In the genomic region with DNA sequence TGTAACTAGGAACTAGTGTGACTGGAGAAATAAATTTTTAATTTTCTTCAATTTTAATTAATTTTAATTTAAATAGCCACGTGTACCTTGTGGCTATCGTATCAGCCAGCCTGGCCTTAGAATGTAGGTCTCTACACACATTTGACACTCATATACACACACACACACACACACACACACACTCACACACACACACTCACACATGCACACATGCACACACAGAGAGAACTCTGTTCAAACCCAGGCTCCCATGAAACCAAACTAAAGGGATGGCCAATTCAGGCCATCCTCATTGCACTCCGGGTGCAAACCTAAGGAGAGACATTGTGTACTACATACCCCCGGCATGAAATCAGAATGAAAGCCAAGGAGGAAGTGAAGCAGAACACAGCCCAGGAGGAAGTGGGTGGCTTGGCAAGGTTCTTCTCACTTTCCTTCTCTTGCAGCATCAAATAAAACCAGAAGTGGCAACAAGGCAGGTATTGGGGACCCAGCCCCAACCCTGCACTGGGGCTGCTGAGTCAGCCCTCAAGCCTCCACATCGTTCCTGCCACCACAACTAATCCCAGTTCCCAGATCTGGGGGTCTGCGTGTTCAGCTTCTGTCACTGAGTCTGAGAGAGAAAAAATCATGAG, we compare ENCODE assay signal across 10 cellular contexts. TPM values are rescaled to one million over a fixed set of nuclear protein-coding genes. Genes with fewer than 3 reads are reported as not detected.
A peak's percentile ranks its signal among the peaks of the same experiment; 100 is the strongest.
DNase-seq lines count a peak whose midpoint lies in the region; ATAC-seq, FAIRE-seq and TF ChIP-seq lines count a peak whose summit lies in the region.
"Had no signal": no experiment of that assay in that cellular context is flagged by ENCODE, and none has a peak within 500 bp of the region (broad histone marks: within the 10 kb centered on the region; RNA-seq: fewer than 3 reads in every experiment).

No MANE protein-coding gene starts in this region.

- no peaks in the 10 kb centered on the region for H3K36me3 ChIP-seq in Karpas-422 (ENCODE audit: insufficient read depth, low read length)
- no peaks in the 10 kb centered on the region for H3K36me3 ChIP-seq in A673 (ENCODE audit: insufficient read depth, low read length, poor library complexity, severe bottlenecking)
- H3K36me3 ChIP-seq: adrenal gland, tibial nerve had no signal

- H3K4me2 ChIP-seq in Karpas-422 (ENCODE audit: low read depth, low read length, poor library complexity, severe bottlenecking): no peak overlapping the region

- TF ChIP-seq POLR2A in GM12892 (IDR thresholded peaks at IDR 0.05; ENCODE audit: low read depth, low read length): no peak

- H3K9me3 ChIP-seq in Karpas-422 (ENCODE audit: low read length): no peaks in the 10 kb centered on the region
- no peaks in the 10 kb centered on the region for H3K9me3 ChIP-seq in A673 (ENCODE audit: low read depth, low read length, poor library complexity, severe bottlenecking)
- H3K9me3 ChIP-seq: adrenal gland, tibial nerve had no signal

- peaks cover 2% of the 10 kb centered on the region for H3K27me3 Mint-ChIP-seq in activated naive CD4-positive, alpha-beta T cell treated with anti-CD3 and anti-CD28 coated beads, Interleukin-2, amount 50 U/mL, for 24 hours
- no peaks in the 10 kb centered on the region; the same call in 1 of the 2 replicates for H3K27me3 Mint-ChIP-seq in HFFc6 (ENCODE audit: insufficient read depth)

- H3K9me2 ChIP-seq in Karpas-422 (replicated peaks; ENCODE audit: insufficient read depth, low read length): no peaks in the 10 kb centered on the region

- peak overlapping the region; percentile 56 for H3K27ac Mint-ChIP-seq in activated naive CD4-positive, alpha-beta T cell treated with anti-CD3 and anti-CD28 coated beads, Interleukin-2, amount 50 U/mL, for 24 hours
- no peak overlapping the region for H3K27ac Mint-ChIP-seq in HFFc6

- H3K27ac ChIP-seq in Karpas-422 (ENCODE audit: low read length) (no peak overlapping the region), A673 (ENCODE audit: low read depth, low read length, poor library complexity, severe bottlenecking) (no peak overlapping the region)

- ATAC-seq in GM21528 (IDR thresholded peaks at IDR 0.05; ENCODE audit: low FRiP score, unreplicated experiment): peak; percentile 92

- H4K20me1 ChIP-seq in Karpas-422 (ENCODE audit: insufficient read depth, low read depth, low read length): no peaks in the 10 kb centered on the region

- intact Hi-C loops in A673 (cut with micrococcal nuclease; ENCODE audit: unreplicated experiment): no loop called here

- H3K4me3 ChIP-seq in Karpas-422 (ENCODE audit: low read length) (no peak overlapping the region), A673 (ENCODE audit: low read depth, low read length, poor library complexity, severe bottlenecking) (no peak overlapping the region)
- H3K4me3 ChIP-seq: adrenal gland, tibial nerve had no signal

- H3K4me1 ChIP-seq in Karpas-422 (ENCODE audit: low read length): peaks cover 3% of the 10 kb centered on the region; the same call in 1 of the 2 replicates
- no peaks in the 10 kb centered on the region for H3K4me1 ChIP-seq in A673 (ENCODE audit: insufficient read depth, low read length, poor library complexity, severe bottlenecking)
- H3K4me1 ChIP-seq: adrenal gland had no signal

- H3K27me3 ChIP-seq in Karpas-422 (ENCODE audit: low read length) (0 out of 2 replicates have a peak, but pooled peaks cover 4% of the 10 kb centered on the region), A673 (replicated peaks; ENCODE audit: insufficient read depth, low read depth, low read length, poor library complexity) (no peaks in the 10 kb centered on the region)
- H3K27me3 ChIP-seq: adrenal gland, tibial nerve had no signal

- H3K79me2 ChIP-seq in Karpas-422 (ENCODE audit: low read length): no peaks in the 10 kb centered on the region

- CTCF ChIA-PET in A673 (lab: Charles Lee): no interaction called here

- H3K9ac ChIP-seq in Karpas-422 (ENCODE audit: low read length): no peak overlapping the region

- H3K9me3 Mint-ChIP-seq in activated naive CD4-positive, alpha-beta T cell treated with anti-CD3 and anti-CD28 coated beads, Interleukin-2, amount 50 U/mL, for 24 hours: no peaks in the 10 kb centered on the region
- no peaks in the 10 kb centered on the region for H3K9me3 Mint-ChIP-seq in HFFc6

- peaks cover 24% of the 10 kb centered on the region for H3K4me1 Mint-ChIP-seq in activated naive CD4-positive, alpha-beta T cell treated with anti-CD3 and anti-CD28 coated beads, Interleukin-2, amount 50 U/mL, for 24 hours
- H3K4me1 Mint-ChIP-seq in HFFc6 (ENCODE audit: low read depth): no peaks in the 10 kb centered on the region

- H3K4me3 Mint-ChIP-seq in activated naive CD4-positive, alpha-beta T cell treated with anti-CD3 and anti-CD28 coated beads, Interleukin-2, amount 50 U/mL, for 24 hours: peak overlapping the region; percentile 60
- H3K4me3 Mint-ChIP-seq in HFFc6: no peak overlapping the region

- BruUV-seq in A673 (replicated peaks; lab: Mats Ljungman, UMichigan): no TSS peak

- no peak for TF ChIP-seq CTCF in A673 (conservative IDR thresholded peaks at IDR 0.05; ENCODE audit: low read depth, low read length)
- TF ChIP-seq CTCF in HFFc6 (IDR thresholded peaks at IDR 0.05): no peak

- peak; percentile 77 for FAIRE-seq in GM12892 (lab: Jason Lieb, UNC)

- no peak overlapping the region for H2AFZ ChIP-seq in Karpas-422 (ENCODE audit: low read length)

- peak; percentile 12 for DNase-seq in GM12892 (ENCODE audit: insufficient read length)
- DNase-seq in Karpas-422: peak; percentile 47
- peak; percentile 3 for DNase-seq in stimulated activated CD4-positive, alpha-beta T cell treated with anti-CD3 and anti-CD28 coated beads, Interleukin-2, amount 100 ng/mL, for 4 hours (ENCODE audit: low read depth)
- no peak for DNase-seq in A673 (ENCODE audit: low spot score)
- no peak for DNase-seq in HFFc6
- no peak for DNase-seq in putamen (ENCODE audit: low spot score)

- POLR2A ChIA-PET in A673 (lab: Charles Lee; ENCODE audit: low non-redundant PET): no interaction called here

- H3K36me3 Mint-ChIP-seq in activated naive CD4-positive, alpha-beta T cell treated with anti-CD3 and anti-CD28 coated beads, Interleukin-2, amount 50 U/mL, for 24 hours: no peaks in the 10 kb centered on the region
- no peaks in the 10 kb centered on the region for H3K36me3 Mint-ChIP-seq in HFFc6 (ENCODE audit: low read depth)

RNA-seq across cellular contexts. Expression of a gene that starts 26.2 kb away (rescaled TPM):
- polyA plus RNA-seq in GM12892 (2012; ENCODE audit: missing spikeins): 12.5 TPM
- 0.11 TPM in 1 of 2 replicates, not detected in the other for total RNA-seq in Karpas-422 (2014; rRNA removed; shearing (Covaris generic); ENCODE audit: low replicate concordance)
- total RNA-seq in A673 (2021): 30.2 and 31.6 TPM in 2 replicates
- total RNA-seq in HFFc6 (2021; fragmentation: NEBNext Ultra II Directional; extraction: Animal tissue kit (Norgen Biotek cat#: 25700)): 10 to 100 TPM; 28.1 to 38.8 (median 34.5) TPM

Comparison
In these comparisons a context has a peak if more than half of its experiments do, and no peak if none do; other contexts are left out.
1. DNase-seq: peak in GM12892 (single experiment), Karpas-422 (single experiment) and stimulated activated CD4-positive, alpha-beta T cell treated with anti-CD3 and anti-CD28 coated beads, Interleukin-2, amount 100 ng/mL, for 4 hours (single experiment); none in A673 (single experiment), HFFc6 (single experiment) and putamen (single experiment).
2. RNA of a gene that starts 26.2 kb away (total RNA-seq): 28.1 to 38.8 TPM in HFFc6 and 30.2 to 31.6 TPM in A673; 0.11 TPM in Karpas-422; every median in the first group is over 10 times any median in the second.